7 cellular contexts compared by ENCODE assay signal in genomic region chr5:150412319-150413175, GRCh38. TPM values are rescaled to one million over a fixed set of nuclear protein-coding genes. Genes with fewer than 3 reads are reported as not detected.
A peak's percentile ranks its signal among the peaks of the same experiment; 100 is the strongest.
DNase-seq lines count a peak whose midpoint lies in the region; ATAC-seq and TF ChIP-seq lines count a peak whose summit lies in the region.

Gene CD74, minus strand, starts transcription at chr5:150412910. Its CDS starts 161 bp downstream, at chr5:150412749.

- no peaks in the 10 kb centered on the region for H3K27me3 ChIP-seq in vagina

- peak within 1 kb of the TSS; percentile 78 for H3K27ac ChIP-seq in vagina

- no peak for TF ChIP-seq CTCF in vagina (IDR thresholded peaks at IDR 0.05)

- no peaks in the 10 kb centered on the region for H3K9me3 ChIP-seq in vagina

- no peaks in the 10 kb centered on the region for H3K36me3 ChIP-seq in vagina

- peaks cover 15% of the 10 kb centered on the region for H3K4me1 ChIP-seq in vagina

- DNase-seq in SKM-1 treated with dmso at 0.1 percent for 144 hours (lab: John Stamatoyannopoulos, UW; ENCODE audit: unreplicated experiment) = peak; percentile 79
- peak; percentile 85 for DNase-seq in left ventricle myocardium superior
- peak; percentile 86 for DNase-seq in renal cortical epithelial cell (ENCODE audit: low read depth)
- DNase-seq in vagina (ENCODE audit: extremely low spot score in 2 of 2) = no peak

- intact Hi-C loops in left ventricle myocardium superior (cut with micrococcal nuclease) (no loop called here), vagina (cut with DNase I) (loop anchor here (10.0 kb wide), 1 partner anchor 458 kb away; no protein-coding TSS in a partner anchor)

- ATAC-seq in GM18909 (IDR thresholded peaks at IDR 0.05; ENCODE audit: poor library complexity, unreplicated experiment) (peak; percentile 78), HG03135 (IDR thresholded peaks at IDR 0.05; ENCODE audit: unreplicated experiment) (peak; percentile 75), left ventricle myocardium superior (peak; percentile 69)

- H3K36me3 Mint-ChIP-seq in activated naive CD8-positive, alpha-beta T cell = no peaks in the 10 kb centered on the region

- H3K9me3 Mint-ChIP-seq in activated naive CD8-positive, alpha-beta T cell (ENCODE audit: low read depth) = no peaks in the 10 kb centered on the region

- H3K27me3 Mint-ChIP-seq in activated naive CD8-positive, alpha-beta T cell = no peaks in the 10 kb centered on the region

- peak in 1 of 2 donors; percentile 52 for TF ChIP-seq POLR2A in vagina (IDR thresholded peaks at IDR 0.05)

- H3K4me3 ChIP-seq in vagina = peak within 1 kb of the TSS; percentile 48 to 51

- peaks cover 38% of the 10 kb centered on the region for H3K4me1 Mint-ChIP-seq in activated naive CD8-positive, alpha-beta T cell (ENCODE audit: low read depth)

- H3K4me3 Mint-ChIP-seq in activated naive CD8-positive, alpha-beta T cell = peak within 1 kb of the TSS; percentile 96

- peak within 1 kb of the TSS; percentile 98 for H3K27ac Mint-ChIP-seq in activated naive CD8-positive, alpha-beta T cell

RNA-seq across cellular contexts. Expression of gene CD74, which starts in this region (rescaled TPM):
- total RNA-seq in left ventricle myocardium superior (341 TPM), renal cortical epithelial cell (25.4 and 42.5 TPM in 2 replicates), vagina (530 TPM)

Comparison
In these comparisons a context has a peak if more than half of its experiments do, and no peak if none do; other contexts are left out.
1. DNase-seq: peak in SKM-1 treated with dmso at 0.1 percent for 144 hours (single experiment), left ventricle myocardium superior (single experiment) and renal cortical epithelial cell (single experiment); none in vagina (0 of 2).
2. Peak in every context shown above with its lines, with median percentiles within 50 percentile points of each other: ATAC-seq.